In the genomic region with DNA sequence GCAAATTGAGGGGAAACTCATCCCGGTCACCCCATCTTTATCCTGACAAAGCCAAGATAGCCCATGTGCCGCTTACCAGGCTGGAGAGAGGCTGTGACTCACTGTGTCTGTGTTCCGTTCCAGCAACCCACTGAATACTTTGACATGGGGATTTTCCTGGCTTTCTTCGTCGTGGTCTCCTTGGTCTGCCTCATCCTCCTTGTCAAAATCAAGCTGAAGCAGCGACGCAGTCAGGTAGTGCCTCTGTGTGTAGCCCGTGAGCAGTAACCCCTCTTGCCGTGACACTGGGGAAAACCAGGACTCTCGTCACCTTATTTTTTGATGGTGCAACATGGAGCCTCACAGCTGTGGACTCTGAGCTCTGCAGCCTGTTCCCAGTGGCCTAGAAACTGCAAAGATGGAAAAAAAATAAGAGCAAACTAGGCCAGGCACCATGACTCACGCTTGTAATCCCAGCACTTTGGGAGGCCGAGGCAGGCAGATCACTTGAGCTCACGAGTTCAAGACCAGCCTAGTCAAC, we compare ENCODE assay signal across 13 cellular contexts. TPM values are rescaled to one million over a fixed set of nuclear protein-coding genes. Genes with fewer than 3 reads are reported as not detected.
A peak's percentile ranks its signal among the peaks of the same experiment; 100 is the strongest.
DNase-seq lines count a peak whose midpoint lies in the region; ATAC-seq, FAIRE-seq and TF ChIP-seq lines count a peak whose summit lies in the region.
"Had no signal": no experiment of that assay in that cellular context is flagged by ENCODE, and none has a peak within 500 bp of the region (broad histone marks: within the 10 kb centered on the region; RNA-seq: fewer than 3 reads in every experiment).

No MANE protein-coding gene starts in this region.

- H3K27ac ChIP-seq in tibial nerve = peak overlapping the region in 3 of 4 donors; percentile 15 to 81 (median 72)
- H3K27ac ChIP-seq: spleen had no signal

- H3K36me3 ChIP-seq in bronchial epithelial cell (ENCODE audit: control insufficient read depth, insufficient read depth, low read length) (peaks cover 14% of the 10 kb centered on the region), tibial nerve (peaks cover 0 to 64% (median 0%) of the 10 kb centered on the region in 3 donors)

- FAIRE-seq in HTR-8/SVneo (lab: Jason Lieb, UNC) = peak; percentile 48
- no peak for FAIRE-seq in bronchial epithelial cell (lab: Jason Lieb, UNC)

- H3K27me3 ChIP-seq in bronchial epithelial cell (ENCODE audit: control insufficient read depth, insufficient read depth, low read length) (no peaks in the 10 kb centered on the region), tibial nerve (no peaks in the 10 kb centered on the region)

- H3K4me3 ChIP-seq in bronchial epithelial cell (ENCODE audit: low read depth, low read length) (no peak overlapping the region), tibial nerve (no peak overlapping the region)
- H3K4me3 ChIP-seq: spleen had no signal

- WGBS in tibial nerve, 2 donors = 78% methylated on average over 13 of the region's 13 CpGs

- DNase-seq in HTR-8/SVneo (ENCODE audit: insufficient read length, low spot score) = peak; percentile 10
- peak; percentile 53 for DNase-seq in bronchial epithelial cell (ENCODE audit: low read depth)
- DNase-seq in left lobe of liver (ENCODE audit: low spot score) = peak; percentile 62
- no peak for DNase-seq in tibial nerve (ENCODE audit: low spot score in 2 of 2)
- no peak for DNase-seq in stimulated activated CD4-positive, alpha-beta T cell treated with anti-CD3 and anti-CD28 coated beads, Interleukin-4, amount 100 ng/mL, for 4 hours
- no peak for DNase-seq in NCI-H1092 (lab: John Stamatoyannopoulos, UW)
- no peak for DNase-seq in NCI-H1048 (lab: John Stamatoyannopoulos, UW)
- DNase-seq in NCI-H524 treated with DMSO at 0.1 percent for 48 hours (lab: John Stamatoyannopoulos, UW) = no peak
- DNase-seq: DND-41; spleen; stimulated activated naive CD8-positive, alpha-beta T cell treated with anti-CD3 and anti-CD28 coated beads, Interleukin-15, Interleukin-2, amounts not matched to agents 100 U/mL and 50 U/mL, for 24 hours had no signal

- H3K4me1 ChIP-seq in tibial nerve = peaks cover 0 to 32% (median 15%) of the 10 kb centered on the region in 4 donors

- peak; percentile 64 for ATAC-seq in left lobe of liver
- ATAC-seq: stimulated activated naive CD8-positive, alpha-beta T cell treated with anti-CD3 and anti-CD28 coated beads, Interleukin-15, Interleukin-2, amounts not matched to agents 100 U/mL and 50 U/mL, for 24 hours had no signal

- H3K9me3 ChIP-seq in tibial nerve = no peaks in the 10 kb centered on the region
- H3K9me3 ChIP-seq: spleen had no signal

- no peak for TF ChIP-seq POLR2A in tibial nerve (IDR thresholded peaks at IDR 0.05)

- TF ChIP-seq CTCF in bronchial epithelial cell (IDR thresholded peaks at IDR 0.05; ENCODE audit: insufficient read depth, low read length, severe bottlenecking) (no peak), tibial nerve (IDR thresholded peaks at IDR 0.05) (no peak)

- no peak for TF ChIP-seq EP300 in tibial nerve (IDR thresholded peaks at IDR 0.05)

RNA-seq across cellular contexts. Expression of a gene that starts 16.9 kb away (rescaled TPM):
- total RNA-seq in bronchial epithelial cell (not detected in 2 replicates), left lobe of liver (not detected), tibial nerve (not detected)
- total RNA-seq: NCI-H460; spleen; T-helper 1 cell treated with Interleukin-12 subunit alpha and Interleukin-12 subunit beta and Interleukin-4 antibody, amounts not matched to agents 30 ng/mL and 1 ng/mL, for 36 hours had no signal

RNA-seq across cellular contexts. Expression of a gene that starts 28.1 kb away (rescaled TPM):
- total RNA-seq in bronchial epithelial cell (5.8 and 15.9 TPM in 2 replicates), left lobe of liver (4.9 TPM), tibial nerve (10 to 100 TPM in 3 of 4 donors, 1 to 10 TPM in 1; 5.4 to 15.1 (median 12.9) TPM)
- total RNA-seq: T-helper 1 cell treated with Interleukin-12 subunit alpha and Interleukin-12 subunit beta and Interleukin-4 antibody, amounts not matched to agents 30 ng/mL and 1 ng/mL, for 36 hours had no signal

Comparison
In these comparisons a context has a peak if more than half of its experiments do, and no peak if none do; other contexts are left out.
1. DNase-seq: peak in HTR-8/SVneo (single experiment), bronchial epithelial cell (single experiment) and left lobe of liver (single experiment); none in tibial nerve (0 of 2), stimulated activated CD4-positive, alpha-beta T cell treated with anti-CD3 and anti-CD28 coated beads, Interleukin-4, amount 100 ng/mL, for 4 hours (0 of 2), NCI-H1092 (single experiment), NCI-H1048 (single experiment) and NCI-H524 treated with DMSO at 0.1 percent for 48 hours (single experiment).